8 cellular contexts compared by ENCODE assay signal in the genomic region with DNA sequence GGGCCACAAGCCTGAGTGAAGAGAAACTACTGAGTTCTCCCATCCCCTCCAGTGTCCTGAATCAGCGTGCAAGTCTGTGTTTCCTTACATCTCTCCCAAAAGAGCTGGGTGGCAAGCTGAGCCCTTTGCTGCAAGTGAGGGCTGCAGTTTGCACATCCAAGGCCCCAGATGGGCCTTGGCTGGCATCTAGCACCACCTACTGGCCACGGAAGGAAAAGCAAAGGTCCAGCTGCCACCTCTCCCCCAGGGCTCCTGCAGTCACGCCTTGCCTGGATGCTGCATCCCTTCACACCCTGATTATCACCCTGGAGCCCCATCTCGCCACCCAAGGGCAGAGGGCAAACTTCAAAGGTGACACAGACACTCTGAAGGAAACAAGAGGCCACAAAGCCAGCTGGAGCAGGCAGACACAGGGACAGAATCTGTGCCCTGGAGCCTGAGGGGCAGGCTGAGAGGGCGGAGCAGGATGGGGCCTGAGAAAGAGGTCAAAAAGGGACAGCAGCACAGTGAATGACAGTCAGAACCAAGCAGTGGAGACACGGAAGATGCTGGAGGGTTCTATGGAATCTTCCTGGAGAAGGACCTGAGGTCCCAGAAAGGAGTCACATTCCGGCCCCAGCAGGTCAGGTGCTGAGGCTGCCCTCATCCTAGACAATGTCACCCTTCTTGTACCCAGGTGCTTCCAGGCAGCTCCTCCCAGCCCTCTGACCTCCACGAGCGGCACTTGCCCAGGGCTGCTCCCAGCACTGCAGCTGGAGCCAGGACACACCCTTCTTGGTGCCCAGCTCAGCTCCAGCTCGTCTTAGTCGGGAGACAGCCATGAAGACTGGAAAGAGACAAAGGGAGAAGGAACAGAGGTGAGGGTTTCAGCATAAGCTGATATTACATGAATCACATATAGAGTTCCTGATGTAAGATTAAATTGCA. TPM values are rescaled to one million over a fixed set of nuclear protein-coding genes. Genes with fewer than 3 reads are reported as not detected.
DNase-seq lines count a peak whose midpoint lies in the region; ATAC-seq and TF ChIP-seq lines count a peak whose summit lies in the region.

No MANE protein-coding gene starts in this region.

- no peak overlapping the region for H3K27ac ChIP-seq in ascending aorta

- peak; percentile 83 to 93 (median 86) for TF ChIP-seq CTCF in ascending aorta (IDR thresholded peaks at IDR 0.05)

- DNase-seq in COR-L47 (lab: John Stamatoyannopoulos, UW): peak; percentile 11
- DNase-seq in HPDE6-E6E7 (ENCODE audit: extremely low spot score): peak; percentile 43
- DNase-seq in SW480 (ENCODE audit: low spot score): peak; percentile 43
- DNase-seq in ascending aorta (ENCODE audit: low spot score in 2 of 2): peak in 1 of 2 donors; percentile 79
- DNase-seq in hypothalamus (lab: John Stamatoyannopoulos, UW): peak in 46 of 51 donors; percentile 6 to 81 (median 44)
- peak; percentile 37 to 66 for DNase-seq in stimulated activated CD4-positive, alpha-beta T cell treated with anti-CD3 and anti-CD28 coated beads, Interleukin-12 subunit alpha, Interleukin-12 subunit beta, amount 100 ng/mL, for 24 hours (ENCODE audit: low read depth in 2 of 2)
- DNase-seq in NCI-H1436 (lab: John Stamatoyannopoulos, UW): no peak

- intact Hi-C loops in ascending aorta (cut with DNase I): loop anchor here (1.0 to 10.0 kb wide), 3 partner anchors 16 to 602 kb away; no protein-coding TSS in a partner anchor

- H3K9me3 ChIP-seq in ascending aorta: no peaks in the 10 kb centered on the region

- no peaks in the 10 kb centered on the region for H3K36me3 ChIP-seq in ascending aorta

- H3K27me3 ChIP-seq in ascending aorta: no peaks in the 10 kb centered on the region

- H3K4me3 ChIP-seq in ascending aorta: no peak overlapping the region

- H3K4me1 ChIP-seq in ascending aorta: no peaks in the 10 kb centered on the region

- ATAC-seq in GM19351 (IDR thresholded peaks at IDR 0.05; ENCODE audit: unreplicated experiment): peak; percentile 96

RNA-seq across cellular contexts. Expression of a gene that starts 18.3 kb away (rescaled TPM):
- 52.7 TPM for total RNA-seq in ascending aorta
